In genomic region chr4:47043821-47044220, GRCh38 we compare ENCODE assay signal across 10 cellular contexts. TPM values are rescaled to one million over a fixed set of nuclear protein-coding genes. Genes with fewer than 3 reads are reported as not detected.
"Had no signal": no experiment of that assay in that cellular context is flagged by ENCODE, and none has a peak within 500 bp of the region (broad histone marks: within the 10 kb centered on the region; RNA-seq: fewer than 3 reads in every experiment).

No MANE protein-coding gene starts in this region.

- H3K9ac ChIP-seq: GM23248 had no signal

- ATAC-seq: HCT116 had no signal

- H2AFZ ChIP-seq: GM23248 had no signal

- H3K27ac ChIP-seq: GM23248, HL-60 had no signal

- H3K4me1 ChIP-seq: HAP-1 had no signal

- DNase-seq: GM23248, GOT3, H7, HFFc6, KG1 had no signal

- H3K4me3 ChIP-seq: GM23248, HAP-1 had no signal

- H3K36me3 ChIP-seq: HAP-1 had no signal

- H3K9me3 ChIP-seq: HAP-1 had no signal

RNA-seq across cellular contexts. Expression of gene GABRB1, which starts 12.5 kb away (rescaled TPM):
- total RNA-seq: GM23248, HFFc6 had no signal
- polyA plus RNA-seq: GM23248, IgD-negative memory B cell had no signal

RNA-seq across cellular contexts. Expression of gene GABRA4, which starts 50.4 kb away (rescaled TPM):
- total RNA-seq: GM23248, H4, HFFc6 had no signal
- polyA plus RNA-seq: GM23248, IgD-negative memory B cell had no signal
